ENCODE assay signal across 1 cellular context in the genomic region with DNA sequence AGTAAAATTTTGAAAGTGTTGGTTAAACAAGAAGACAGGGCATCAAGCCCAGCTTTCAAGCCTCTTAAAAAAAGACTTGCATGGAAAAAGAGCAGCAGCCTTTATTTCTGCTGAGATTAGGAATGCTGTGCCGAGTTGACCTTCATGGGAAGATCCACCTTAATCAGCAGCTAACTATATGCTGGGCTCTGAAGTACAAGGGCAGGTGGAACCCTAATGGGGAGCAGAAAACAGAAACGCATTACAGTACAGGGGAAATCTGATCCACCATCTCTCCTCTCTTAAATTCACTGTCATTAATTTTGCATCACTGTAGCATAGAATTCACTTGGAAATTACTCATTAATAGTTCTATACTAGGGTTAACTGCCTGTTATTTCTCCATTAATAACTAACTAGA.
TF ChIP-seq lines count a peak whose summit lies in the region.

No MANE protein-coding gene starts in this region.

TF ChIP-seq in GM23338, 12 proteins besides CTCF, POLR2A, EP300 and RAD21 (continued from another document):
- TF ChIP-seq, protein P1, sequence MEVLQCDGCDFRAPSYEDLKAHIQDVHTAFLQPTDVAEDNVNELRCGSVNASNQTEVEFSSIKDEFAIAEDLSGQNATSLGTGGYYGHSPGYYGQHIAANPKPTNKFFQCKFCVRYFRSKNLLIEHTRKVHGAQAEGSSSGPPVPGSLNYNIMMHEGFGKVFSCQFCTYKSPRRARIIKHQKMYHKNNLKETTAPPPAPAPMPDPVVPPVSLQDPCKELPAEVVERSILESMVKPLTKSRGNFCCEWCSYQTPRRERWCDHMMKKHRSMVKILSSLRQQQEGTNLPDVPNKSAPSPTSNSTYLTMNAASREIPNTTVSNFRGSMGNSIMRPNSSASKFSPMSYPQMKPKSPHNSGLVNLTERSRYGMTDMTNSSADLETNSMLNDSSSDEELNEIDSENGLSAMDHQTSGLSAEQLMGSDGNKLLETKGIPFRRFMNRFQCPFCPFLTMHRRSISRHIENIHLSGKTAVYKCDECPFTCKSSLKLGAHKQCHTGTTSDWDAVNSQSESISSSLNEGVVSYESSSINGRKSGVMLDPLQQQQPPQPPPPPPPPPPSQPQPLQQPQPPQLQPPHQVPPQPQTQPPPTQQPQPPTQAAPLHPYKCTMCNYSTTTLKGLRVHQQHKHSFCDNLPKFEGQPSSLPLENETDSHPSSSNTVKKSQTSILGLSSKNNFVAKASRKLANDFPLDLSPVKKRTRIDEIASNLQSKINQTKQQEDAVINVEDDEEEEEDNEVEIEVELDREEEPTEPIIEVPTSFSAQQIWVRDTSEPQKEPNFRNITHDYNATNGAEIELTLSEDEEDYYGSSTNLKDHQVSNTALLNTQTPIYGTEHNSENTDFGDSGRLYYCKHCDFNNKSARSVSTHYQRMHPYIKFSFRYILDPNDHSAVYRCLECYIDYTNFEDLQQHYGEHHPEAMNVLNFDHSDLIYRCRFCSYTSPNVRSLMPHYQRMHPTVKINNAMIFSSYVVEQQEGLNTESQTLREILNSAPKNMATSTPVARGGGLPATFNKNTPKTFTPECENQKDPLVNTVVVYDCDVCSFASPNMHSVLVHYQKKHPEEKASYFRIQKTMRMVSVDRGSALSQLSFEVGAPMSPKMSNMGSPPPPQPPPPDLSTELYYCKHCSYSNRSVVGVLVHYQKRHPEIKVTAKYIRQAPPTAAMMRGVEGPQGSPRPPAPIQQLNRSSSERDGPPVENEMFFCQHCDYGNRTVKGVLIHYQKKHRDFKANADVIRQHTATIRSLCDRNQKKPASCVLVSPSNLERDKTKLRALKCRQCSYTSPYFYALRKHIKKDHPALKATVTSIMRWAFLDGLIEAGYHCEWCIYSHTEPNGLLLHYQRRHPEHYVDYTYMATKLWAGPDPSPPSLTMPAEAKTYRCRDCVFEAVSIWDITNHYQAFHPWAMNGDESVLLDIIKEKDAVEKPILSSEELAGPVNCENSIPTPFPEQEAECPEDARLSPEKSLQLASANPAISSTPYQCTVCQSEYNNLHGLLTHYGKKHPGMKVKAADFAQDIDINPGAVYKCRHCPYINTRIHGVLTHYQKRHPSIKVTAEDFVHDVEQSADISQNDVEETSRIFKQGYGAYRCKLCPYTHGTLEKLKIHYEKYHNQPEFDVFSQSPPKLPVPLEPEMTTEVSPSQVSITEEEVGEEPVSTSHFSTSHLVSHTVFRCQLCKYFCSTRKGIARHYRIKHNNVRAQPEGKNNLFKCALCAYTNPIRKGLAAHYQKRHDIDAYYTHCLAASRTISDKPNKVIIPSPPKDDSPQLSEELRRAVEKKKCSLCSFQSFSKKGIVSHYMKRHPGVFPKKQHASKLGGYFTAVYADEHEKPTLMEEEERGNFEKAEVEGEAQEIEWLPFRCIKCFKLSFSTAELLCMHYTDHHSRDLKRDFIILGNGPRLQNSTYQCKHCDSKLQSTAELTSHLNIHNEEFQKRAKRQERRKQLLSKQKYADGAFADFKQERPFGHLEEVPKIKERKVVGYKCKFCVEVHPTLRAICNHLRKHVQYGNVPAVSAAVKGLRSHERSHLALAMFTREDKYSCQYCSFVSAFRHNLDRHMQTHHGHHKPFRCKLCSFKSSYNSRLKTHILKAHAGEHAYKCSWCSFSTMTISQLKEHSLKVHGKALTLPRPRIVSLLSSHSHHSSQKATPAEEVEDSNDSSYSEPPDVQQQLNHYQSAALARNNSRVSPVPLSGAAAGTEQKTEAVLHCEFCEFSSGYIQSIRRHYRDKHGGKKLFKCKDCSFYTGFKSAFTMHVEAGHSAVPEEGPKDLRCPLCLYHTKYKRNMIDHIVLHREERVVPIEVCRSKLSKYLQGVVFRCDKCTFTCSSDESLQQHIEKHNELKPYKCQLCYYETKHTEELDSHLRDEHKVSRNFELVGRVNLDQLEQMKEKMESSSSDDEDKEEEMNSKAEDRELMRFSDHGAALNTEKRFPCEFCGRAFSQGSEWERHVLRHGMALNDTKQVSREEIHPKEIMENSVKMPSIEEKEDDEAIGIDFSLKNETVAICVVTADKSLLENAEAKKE (CRISPR knock-in tag; IDR thresholded peaks at IDR 0.05) = no peak
- TF ChIP-seq NANOG (IDR thresholded peaks at IDR 0.05; ENCODE audit: borderline replicate concordance) (no peak), ZNF331 (CRISPR knock-in tag; IDR thresholded peaks at IDR 0.05; ENCODE audit: low read depth) (no peak), POLR2AphosphoS5 (IDR thresholded peaks at IDR 0.05; ENCODE audit: low read depth) (no peak), STAT1 (IDR thresholded peaks at IDR 0.05; ENCODE audit: unreplicated experiment) (no peak), CREB1 (CRISPR knock-in tag; IDR thresholded peaks at IDR 0.05; ENCODE audit: low read depth) (no peak), EZH2 (IDR thresholded peaks at IDR 0.05; ENCODE audit: low read depth, unreplicated experiment) (no peak), EZH2phosphoT487 (IDR thresholded peaks at IDR 0.05; ENCODE audit: unreplicated experiment) (no peak), JUNB (IDR thresholded peaks at IDR 0.05; ENCODE audit: unreplicated experiment) (no peak), ZNF114 (CRISPR knock-in tag; IDR thresholded peaks at IDR 0.05) (no peak)
- TF ChIP-seq, protein P2, sequence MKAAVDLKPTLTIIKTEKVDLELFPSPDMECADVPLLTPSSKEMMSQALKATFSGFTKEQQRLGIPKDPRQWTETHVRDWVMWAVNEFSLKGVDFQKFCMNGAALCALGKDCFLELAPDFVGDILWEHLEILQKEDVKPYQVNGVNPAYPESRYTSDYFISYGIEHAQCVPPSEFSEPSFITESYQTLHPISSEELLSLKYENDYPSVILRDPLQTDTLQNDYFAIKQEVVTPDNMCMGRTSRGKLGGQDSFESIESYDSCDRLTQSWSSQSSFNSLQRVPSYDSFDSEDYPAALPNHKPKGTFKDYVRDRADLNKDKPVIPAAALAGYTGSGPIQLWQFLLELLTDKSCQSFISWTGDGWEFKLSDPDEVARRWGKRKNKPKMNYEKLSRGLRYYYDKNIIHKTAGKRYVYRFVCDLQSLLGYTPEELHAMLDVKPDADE (IDR thresholded peaks at IDR 0.05) = no peak
